In the genomic region with DNA sequence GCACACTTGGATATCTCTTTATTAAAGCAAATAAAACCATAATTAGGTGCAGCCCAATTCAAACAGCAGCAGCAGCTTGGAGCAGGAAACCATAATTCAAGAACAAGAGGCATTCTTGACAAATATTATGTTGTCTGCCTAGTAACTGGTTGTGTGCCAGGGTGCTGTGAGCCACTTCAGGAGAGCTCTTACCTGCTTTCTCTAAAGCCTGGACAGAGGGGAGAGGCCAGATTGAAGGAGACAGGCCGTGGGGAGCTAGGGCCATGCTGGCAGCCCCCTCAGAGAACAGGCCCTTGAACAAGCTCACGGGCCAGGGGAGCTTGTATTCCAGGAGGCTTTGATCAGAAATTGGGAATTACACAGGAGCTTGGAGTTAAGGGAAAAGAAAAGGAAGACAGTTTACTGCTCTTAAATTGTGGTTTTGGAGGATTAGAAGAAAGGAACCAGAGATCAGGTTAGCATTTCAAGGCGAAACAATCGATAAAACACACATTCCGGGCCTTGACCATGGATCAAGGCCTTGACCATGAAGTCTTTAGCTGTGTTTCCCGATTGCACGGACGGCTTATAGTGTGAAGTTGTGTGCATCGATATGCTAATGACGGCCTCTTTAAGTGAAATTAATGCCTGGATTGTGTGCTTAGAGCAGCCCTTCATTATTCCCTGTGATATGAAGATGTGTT, we compare ENCODE assay signal across 1 cellular context.
TF ChIP-seq lines count a peak whose summit lies in the region.

No MANE protein-coding gene starts in this region.

TF ChIP-seq in GM23338, 12 proteins besides CTCF, POLR2A, EP300 and RAD21 (continued from another document):
- TF ChIP-seq, protein P1, sequence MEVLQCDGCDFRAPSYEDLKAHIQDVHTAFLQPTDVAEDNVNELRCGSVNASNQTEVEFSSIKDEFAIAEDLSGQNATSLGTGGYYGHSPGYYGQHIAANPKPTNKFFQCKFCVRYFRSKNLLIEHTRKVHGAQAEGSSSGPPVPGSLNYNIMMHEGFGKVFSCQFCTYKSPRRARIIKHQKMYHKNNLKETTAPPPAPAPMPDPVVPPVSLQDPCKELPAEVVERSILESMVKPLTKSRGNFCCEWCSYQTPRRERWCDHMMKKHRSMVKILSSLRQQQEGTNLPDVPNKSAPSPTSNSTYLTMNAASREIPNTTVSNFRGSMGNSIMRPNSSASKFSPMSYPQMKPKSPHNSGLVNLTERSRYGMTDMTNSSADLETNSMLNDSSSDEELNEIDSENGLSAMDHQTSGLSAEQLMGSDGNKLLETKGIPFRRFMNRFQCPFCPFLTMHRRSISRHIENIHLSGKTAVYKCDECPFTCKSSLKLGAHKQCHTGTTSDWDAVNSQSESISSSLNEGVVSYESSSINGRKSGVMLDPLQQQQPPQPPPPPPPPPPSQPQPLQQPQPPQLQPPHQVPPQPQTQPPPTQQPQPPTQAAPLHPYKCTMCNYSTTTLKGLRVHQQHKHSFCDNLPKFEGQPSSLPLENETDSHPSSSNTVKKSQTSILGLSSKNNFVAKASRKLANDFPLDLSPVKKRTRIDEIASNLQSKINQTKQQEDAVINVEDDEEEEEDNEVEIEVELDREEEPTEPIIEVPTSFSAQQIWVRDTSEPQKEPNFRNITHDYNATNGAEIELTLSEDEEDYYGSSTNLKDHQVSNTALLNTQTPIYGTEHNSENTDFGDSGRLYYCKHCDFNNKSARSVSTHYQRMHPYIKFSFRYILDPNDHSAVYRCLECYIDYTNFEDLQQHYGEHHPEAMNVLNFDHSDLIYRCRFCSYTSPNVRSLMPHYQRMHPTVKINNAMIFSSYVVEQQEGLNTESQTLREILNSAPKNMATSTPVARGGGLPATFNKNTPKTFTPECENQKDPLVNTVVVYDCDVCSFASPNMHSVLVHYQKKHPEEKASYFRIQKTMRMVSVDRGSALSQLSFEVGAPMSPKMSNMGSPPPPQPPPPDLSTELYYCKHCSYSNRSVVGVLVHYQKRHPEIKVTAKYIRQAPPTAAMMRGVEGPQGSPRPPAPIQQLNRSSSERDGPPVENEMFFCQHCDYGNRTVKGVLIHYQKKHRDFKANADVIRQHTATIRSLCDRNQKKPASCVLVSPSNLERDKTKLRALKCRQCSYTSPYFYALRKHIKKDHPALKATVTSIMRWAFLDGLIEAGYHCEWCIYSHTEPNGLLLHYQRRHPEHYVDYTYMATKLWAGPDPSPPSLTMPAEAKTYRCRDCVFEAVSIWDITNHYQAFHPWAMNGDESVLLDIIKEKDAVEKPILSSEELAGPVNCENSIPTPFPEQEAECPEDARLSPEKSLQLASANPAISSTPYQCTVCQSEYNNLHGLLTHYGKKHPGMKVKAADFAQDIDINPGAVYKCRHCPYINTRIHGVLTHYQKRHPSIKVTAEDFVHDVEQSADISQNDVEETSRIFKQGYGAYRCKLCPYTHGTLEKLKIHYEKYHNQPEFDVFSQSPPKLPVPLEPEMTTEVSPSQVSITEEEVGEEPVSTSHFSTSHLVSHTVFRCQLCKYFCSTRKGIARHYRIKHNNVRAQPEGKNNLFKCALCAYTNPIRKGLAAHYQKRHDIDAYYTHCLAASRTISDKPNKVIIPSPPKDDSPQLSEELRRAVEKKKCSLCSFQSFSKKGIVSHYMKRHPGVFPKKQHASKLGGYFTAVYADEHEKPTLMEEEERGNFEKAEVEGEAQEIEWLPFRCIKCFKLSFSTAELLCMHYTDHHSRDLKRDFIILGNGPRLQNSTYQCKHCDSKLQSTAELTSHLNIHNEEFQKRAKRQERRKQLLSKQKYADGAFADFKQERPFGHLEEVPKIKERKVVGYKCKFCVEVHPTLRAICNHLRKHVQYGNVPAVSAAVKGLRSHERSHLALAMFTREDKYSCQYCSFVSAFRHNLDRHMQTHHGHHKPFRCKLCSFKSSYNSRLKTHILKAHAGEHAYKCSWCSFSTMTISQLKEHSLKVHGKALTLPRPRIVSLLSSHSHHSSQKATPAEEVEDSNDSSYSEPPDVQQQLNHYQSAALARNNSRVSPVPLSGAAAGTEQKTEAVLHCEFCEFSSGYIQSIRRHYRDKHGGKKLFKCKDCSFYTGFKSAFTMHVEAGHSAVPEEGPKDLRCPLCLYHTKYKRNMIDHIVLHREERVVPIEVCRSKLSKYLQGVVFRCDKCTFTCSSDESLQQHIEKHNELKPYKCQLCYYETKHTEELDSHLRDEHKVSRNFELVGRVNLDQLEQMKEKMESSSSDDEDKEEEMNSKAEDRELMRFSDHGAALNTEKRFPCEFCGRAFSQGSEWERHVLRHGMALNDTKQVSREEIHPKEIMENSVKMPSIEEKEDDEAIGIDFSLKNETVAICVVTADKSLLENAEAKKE (CRISPR knock-in tag; IDR thresholded peaks at IDR 0.05), result no peak
- no peak for TF ChIP-seq STAT1 (IDR thresholded peaks at IDR 0.05; ENCODE audit: unreplicated experiment)
- TF ChIP-seq, protein P2, sequence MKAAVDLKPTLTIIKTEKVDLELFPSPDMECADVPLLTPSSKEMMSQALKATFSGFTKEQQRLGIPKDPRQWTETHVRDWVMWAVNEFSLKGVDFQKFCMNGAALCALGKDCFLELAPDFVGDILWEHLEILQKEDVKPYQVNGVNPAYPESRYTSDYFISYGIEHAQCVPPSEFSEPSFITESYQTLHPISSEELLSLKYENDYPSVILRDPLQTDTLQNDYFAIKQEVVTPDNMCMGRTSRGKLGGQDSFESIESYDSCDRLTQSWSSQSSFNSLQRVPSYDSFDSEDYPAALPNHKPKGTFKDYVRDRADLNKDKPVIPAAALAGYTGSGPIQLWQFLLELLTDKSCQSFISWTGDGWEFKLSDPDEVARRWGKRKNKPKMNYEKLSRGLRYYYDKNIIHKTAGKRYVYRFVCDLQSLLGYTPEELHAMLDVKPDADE (IDR thresholded peaks at IDR 0.05), result no peak
- TF ChIP-seq POLR2AphosphoS5 (IDR thresholded peaks at IDR 0.05; ENCODE audit: low read depth), result no peak
- TF ChIP-seq EZH2phosphoT487 (IDR thresholded peaks at IDR 0.05; ENCODE audit: unreplicated experiment), result no peak
- TF ChIP-seq, protein P3, sequence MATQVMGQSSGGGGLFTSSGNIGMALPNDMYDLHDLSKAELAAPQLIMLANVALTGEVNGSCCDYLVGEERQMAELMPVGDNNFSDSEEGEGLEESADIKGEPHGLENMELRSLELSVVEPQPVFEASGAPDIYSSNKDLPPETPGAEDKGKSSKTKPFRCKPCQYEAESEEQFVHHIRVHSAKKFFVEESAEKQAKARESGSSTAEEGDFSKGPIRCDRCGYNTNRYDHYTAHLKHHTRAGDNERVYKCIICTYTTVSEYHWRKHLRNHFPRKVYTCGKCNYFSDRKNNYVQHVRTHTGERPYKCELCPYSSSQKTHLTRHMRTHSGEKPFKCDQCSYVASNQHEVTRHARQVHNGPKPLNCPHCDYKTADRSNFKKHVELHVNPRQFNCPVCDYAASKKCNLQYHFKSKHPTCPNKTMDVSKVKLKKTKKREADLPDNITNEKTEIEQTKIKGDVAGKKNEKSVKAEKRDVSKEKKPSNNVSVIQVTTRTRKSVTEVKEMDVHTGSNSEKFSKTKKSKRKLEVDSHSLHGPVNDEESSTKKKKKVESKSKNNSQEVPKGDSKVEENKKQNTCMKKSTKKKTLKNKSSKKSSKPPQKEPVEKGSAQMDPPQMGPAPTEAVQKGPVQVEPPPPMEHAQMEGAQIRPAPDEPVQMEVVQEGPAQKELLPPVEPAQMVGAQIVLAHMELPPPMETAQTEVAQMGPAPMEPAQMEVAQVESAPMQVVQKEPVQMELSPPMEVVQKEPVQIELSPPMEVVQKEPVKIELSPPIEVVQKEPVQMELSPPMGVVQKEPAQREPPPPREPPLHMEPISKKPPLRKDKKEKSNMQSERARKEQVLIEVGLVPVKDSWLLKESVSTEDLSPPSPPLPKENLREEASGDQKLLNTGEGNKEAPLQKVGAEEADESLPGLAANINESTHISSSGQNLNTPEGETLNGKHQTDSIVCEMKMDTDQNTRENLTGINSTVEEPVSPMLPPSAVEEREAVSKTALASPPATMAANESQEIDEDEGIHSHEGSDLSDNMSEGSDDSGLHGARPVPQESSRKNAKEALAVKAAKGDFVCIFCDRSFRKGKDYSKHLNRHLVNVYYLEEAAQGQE (IDR thresholded peaks at IDR 0.05; ENCODE audit: unreplicated experiment), result no peak
